21 cellular contexts compared by ENCODE assay signal in genomic region chr1:198559362-198559761, GRCh38. TPM values are rescaled to one million over a fixed set of nuclear protein-coding genes. Genes with fewer than 3 reads are reported as not detected.
DNase-seq lines count a peak whose midpoint lies in the region; ATAC-seq and TF ChIP-seq lines count a peak whose summit lies in the region.
"Had no signal": no experiment of that assay in that cellular context is flagged by ENCODE, and none has a peak within 500 bp of the region (broad histone marks: within the 10 kb centered on the region; RNA-seq: fewer than 3 reads in every experiment).

No MANE protein-coding gene starts in this region.

- no peaks in the 10 kb centered on the region for H3K9me3 ChIP-seq in CD8-positive, alpha-beta memory T cell (ENCODE audit: low read length)
- no peaks in the 10 kb centered on the region for H3K9me3 ChIP-seq in adrenal gland (replicated peaks in 1 of 3)
- H3K9me3 ChIP-seq: MG63, SJSA1 had no signal

- TF ChIP-seq CTCF in adrenal gland (IDR thresholded peaks at IDR 0.05): no peak

- POLR2A ChIA-PET in CD8-positive, alpha-beta memory T cell (lab: Charles Lee): interaction anchor here (0.5 kb wide), 1 partner anchor 12 kb away, joined by 3 read pairs; no protein-coding TSS in a partner anchor

- no peaks in the 10 kb centered on the region for H3K36me3 Mint-ChIP-seq in activated T-cell treated with anti-CD3 and anti-CD28 coated beads, Interleukin-2, amount 50 U/mL, for 24 hours (ENCODE audit: low read depth)
- no peaks in the 10 kb centered on the region for H3K36me3 Mint-ChIP-seq in activated T-cell treated with anti-CD3 and anti-CD28 coated beads, Interleukin-2, amount 50 U/mL, for 72 hours (ENCODE audit: insufficient read depth in 2 of 2)
- H3K36me3 Mint-ChIP-seq in CD8-positive, alpha-beta memory T cell: no peaks in the 10 kb centered on the region
- H3K36me3 Mint-ChIP-seq in activated T-helper 17 cell treated with anti-CD3 and anti-CD28 coated beads, Interleukin-2, amount 50 U/mL, for 72 hours (ENCODE audit: low read depth): no peaks in the 10 kb centered on the region
- H3K36me3 Mint-ChIP-seq in natural killer cell treated with Interleukin-12 subunit alpha and Interleukin-12 subunit beta and Interleukin-15 and Interleukin-18, amount 100 ng/mL, for 72 hours: peaks cover 4% of the 10 kb centered on the region

- no peaks in the 10 kb centered on the region for H3K27me3 Mint-ChIP-seq in activated T-cell treated with anti-CD3 and anti-CD28 coated beads, Interleukin-2, amount 50 U/mL, for 24 hours
- H3K27me3 Mint-ChIP-seq in activated T-cell treated with anti-CD3 and anti-CD28 coated beads, Interleukin-2, amount 50 U/mL, for 72 hours (ENCODE audit: low read depth): no peaks in the 10 kb centered on the region
- no peaks in the 10 kb centered on the region for H3K27me3 Mint-ChIP-seq in CD8-positive, alpha-beta memory T cell
- H3K27me3 Mint-ChIP-seq in activated T-helper 17 cell treated with anti-CD3 and anti-CD28 coated beads, Interleukin-2, amount 50 U/mL, for 72 hours: no peaks in the 10 kb centered on the region
- H3K27me3 Mint-ChIP-seq in natural killer cell treated with Interleukin-12 subunit alpha and Interleukin-12 subunit beta and Interleukin-15 and Interleukin-18, amount 100 ng/mL, for 72 hours: no peaks in the 10 kb centered on the region

- CTCF ChIA-PET in CD8-positive, alpha-beta memory T cell (lab: Charles Lee): interaction anchor here (1.5 to 1.7 kb wide), 3 partner anchors 32 to 40 kb away, joined by 3 to 5 read pairs (median 3); no protein-coding TSS in a partner anchor

- peaks cover 77% of the 10 kb centered on the region for H3K4me1 ChIP-seq in CD8-positive, alpha-beta memory T cell (ENCODE audit: insufficient read depth, low read length)
- no peaks in the 10 kb centered on the region for H3K4me1 ChIP-seq in adrenal gland (replicated peaks in 1 of 2)
- H3K4me1 ChIP-seq: SJSA1 had no signal

- TF ChIP-seq POLR2A in adrenal gland (IDR thresholded peaks at IDR 0.05): no peak

- no peaks in the 10 kb centered on the region for H3K27me3 ChIP-seq in CD8-positive, alpha-beta memory T cell (ENCODE audit: insufficient read depth, low read length, poor library complexity, severe bottlenecking)
- H3K27me3 ChIP-seq in adrenal gland: no peaks in the 10 kb centered on the region
- H3K27me3 ChIP-seq: MG63, SJSA1 had no signal

- peak overlapping the region; percentile 1 for H3K4me3 Mint-ChIP-seq in activated T-cell treated with anti-CD3 and anti-CD28 coated beads, Interleukin-2, amount 50 U/mL, for 24 hours
- H3K4me3 Mint-ChIP-seq in activated T-cell treated with anti-CD3 and anti-CD28 coated beads, Interleukin-2, amount 50 U/mL, for 72 hours: no peak overlapping the region
- peak overlapping the region in 2 of 7 donors; percentile 8 to 36 for H3K4me3 Mint-ChIP-seq in CD8-positive, alpha-beta memory T cell
- peak overlapping the region; percentile 69 for H3K4me3 Mint-ChIP-seq in activated T-helper 17 cell treated with anti-CD3 and anti-CD28 coated beads, Interleukin-2, amount 50 U/mL, for 72 hours
- H3K4me3 Mint-ChIP-seq in natural killer cell treated with Interleukin-12 subunit alpha and Interleukin-12 subunit beta and Interleukin-15 and Interleukin-18, amount 100 ng/mL, for 72 hours: peak overlapping the region; percentile 52
- H3K4me3 Mint-ChIP-seq: H9, HFFc6 had no signal

- DNase-seq in activated T-cell treated with anti-CD3 and anti-CD28 coated beads, Interleukin-2, amount 50 U/mL, for 24 hours: no peak
- DNase-seq in activated T-cell treated with anti-CD3 and anti-CD28 coated beads, Interleukin-2, amount 50 U/mL, for 72 hours: no peak
- no peak for DNase-seq in CD8-positive, alpha-beta memory T cell
- DNase-seq in natural killer cell treated with Interleukin-12 subunit alpha and Interleukin-12 subunit beta and Interleukin-15 and Interleukin-18, amount 100 ng/mL, for 72 hours (ENCODE audit: low spot score): no peak
- DNase-seq in adrenal gland (no peak), DMS79 treated with DMSO at 0.1 percent for 48 hours (lab: John Stamatoyannopoulos, UW) (no peak), substantia nigra (lab: John Stamatoyannopoulos, UW) (no peak)
- DNase-seq: AML-193, C1 segment of cervical spinal cord, DMS79, H9, HFFc6, Karpas-422, NCI-H1694 treated with DMSO at 0.1 percent for 48 hours, NCI-H526 treated with DMSO at 0.1 percent for 48 hours had no signal

- ATAC-seq in activated T-cell treated with anti-CD3 and anti-CD28 coated beads, Interleukin-2, amount 50 U/mL, for 72 hours (replicated peaks in 1 of 2): no peak
- ATAC-seq in activated T-helper 17 cell treated with anti-CD3 and anti-CD28 coated beads, Interleukin-2, amount 50 U/mL, for 72 hours (replicated peaks): no peak
- ATAC-seq in natural killer cell treated with Interleukin-12 subunit alpha and Interleukin-12 subunit beta and Interleukin-15 and Interleukin-18, amount 100 ng/mL, for 72 hours: no peak
- ATAC-seq: GM12878, Right ventricle myocardium inferior had no signal

- H3K4me1 Mint-ChIP-seq in activated T-cell treated with anti-CD3 and anti-CD28 coated beads, Interleukin-2, amount 50 U/mL, for 24 hours (ENCODE audit: low read depth): peaks cover 75% of the 10 kb centered on the region
- peaks cover 66% of the 10 kb centered on the region for H3K4me1 Mint-ChIP-seq in activated T-cell treated with anti-CD3 and anti-CD28 coated beads, Interleukin-2, amount 50 U/mL, for 72 hours (ENCODE audit: low read depth)
- H3K4me1 Mint-ChIP-seq in CD8-positive, alpha-beta memory T cell: peaks cover 75 to 89% (median 83%) of the 10 kb centered on the region in 3 donors
- H3K4me1 Mint-ChIP-seq in activated T-helper 17 cell treated with anti-CD3 and anti-CD28 coated beads, Interleukin-2, amount 50 U/mL, for 72 hours: peaks cover 42% of the 10 kb centered on the region
- H3K4me1 Mint-ChIP-seq in natural killer cell treated with Interleukin-12 subunit alpha and Interleukin-12 subunit beta and Interleukin-15 and Interleukin-18, amount 100 ng/mL, for 72 hours (ENCODE audit: low read depth in 2 of 2): peaks cover 48 to 64% of the 10 kb centered on the region in 2 donors

- H3K27ac ChIP-seq in CD8-positive, alpha-beta memory T cell (ENCODE audit: low read depth, low read length): no peak overlapping the region
- H3K27ac ChIP-seq in adrenal gland (no peak overlapping the region), substantia nigra (ENCODE audit: low read depth, low read length, poor library complexity, severe bottlenecking) (no peak overlapping the region)
- H3K27ac ChIP-seq: SJSA1 had no signal

- no peaks in the 10 kb centered on the region for H3K36me3 ChIP-seq in CD8-positive, alpha-beta memory T cell (ENCODE audit: insufficient read depth, low read length)
- no peaks in the 10 kb centered on the region for H3K36me3 ChIP-seq in adrenal gland (replicated peaks in 1 of 2)
- H3K36me3 ChIP-seq: MG63, SJSA1 had no signal

- no peak overlapping the region for H3K4me3 ChIP-seq in CD8-positive, alpha-beta memory T cell (ENCODE audit: low read length)
- no peak overlapping the region for H3K4me3 ChIP-seq in adrenal gland
- H3K4me3 ChIP-seq: GM12878, MG63, SJSA1 had no signal

- H3K27ac Mint-ChIP-seq in activated T-cell treated with anti-CD3 and anti-CD28 coated beads, Interleukin-2, amount 50 U/mL, for 24 hours: peak overlapping the region; percentile 75
- H3K27ac Mint-ChIP-seq in activated T-cell treated with anti-CD3 and anti-CD28 coated beads, Interleukin-2, amount 50 U/mL, for 72 hours: no peak overlapping the region
- H3K27ac Mint-ChIP-seq in CD8-positive, alpha-beta memory T cell: peak overlapping the region; percentile 8 to 85 (median 62)
- H3K27ac Mint-ChIP-seq in activated T-helper 17 cell treated with anti-CD3 and anti-CD28 coated beads, Interleukin-2, amount 50 U/mL, for 72 hours: no peak overlapping the region
- H3K27ac Mint-ChIP-seq in natural killer cell treated with Interleukin-12 subunit alpha and Interleukin-12 subunit beta and Interleukin-15 and Interleukin-18, amount 100 ng/mL, for 72 hours: peak overlapping the region; percentile 82 to 88
- H3K27ac Mint-ChIP-seq: H9, HFFc6 had no signal

- H3K9me3 Mint-ChIP-seq in activated T-cell treated with anti-CD3 and anti-CD28 coated beads, Interleukin-2, amount 50 U/mL, for 24 hours: no peaks in the 10 kb centered on the region
- no peaks in the 10 kb centered on the region for H3K9me3 Mint-ChIP-seq in activated T-cell treated with anti-CD3 and anti-CD28 coated beads, Interleukin-2, amount 50 U/mL, for 72 hours
- H3K9me3 Mint-ChIP-seq in CD8-positive, alpha-beta memory T cell: no peaks in the 10 kb centered on the region
- no peaks in the 10 kb centered on the region for H3K9me3 Mint-ChIP-seq in activated T-helper 17 cell treated with anti-CD3 and anti-CD28 coated beads, Interleukin-2, amount 50 U/mL, for 72 hours
- peaks cover 3% of the 10 kb centered on the region for H3K9me3 Mint-ChIP-seq in natural killer cell treated with Interleukin-12 subunit alpha and Interleukin-12 subunit beta and Interleukin-15 and Interleukin-18, amount 100 ng/mL, for 72 hours
- H3K9me3 Mint-ChIP-seq: H9, HFFc6 had no signal

- intact Hi-C loops in adrenal gland (cut with DNase I): no loop called here

RNA-seq across cellular contexts. Expression of gene ATP6V1G3, which starts 18.9 kb away (rescaled TPM):
- total RNA-seq in activated T-cell treated with anti-CD3 and anti-CD28 coated beads, Interleukin-2, amount 50 U/mL, for 72 hours: not detected
- total RNA-seq in CD8-positive, alpha-beta memory T cell: not detected
- not detected for polyA plus RNA-seq in CD8-positive, alpha-beta memory T cell
- total RNA-seq in activated T-helper 17 cell treated with anti-CD3 and anti-CD28 coated beads, Interleukin-2, amount 50 U/mL, for 72 hours: not detected
- total RNA-seq in natural killer cell treated with Interleukin-12 subunit alpha and Interleukin-12 subunit beta and Interleukin-15 and Interleukin-18, amount 100 ng/mL, for 72 hours: not detected
- not detected for total RNA-seq in adrenal gland
- polyA plus RNA-seq in adrenal gland: not detected
- total RNA-seq: GM12878, H9, Right ventricle myocardium inferior, SJSA1 had no signal
- polyA plus RNA-seq: AG04450 had no signal

Comparison
In these comparisons a context has a peak if more than half of its experiments do, and no peak if none do; other contexts are left out.
1. H3K27ac Mint-ChIP-seq: peak in activated T-cell treated with anti-CD3 and anti-CD28 coated beads, Interleukin-2, amount 50 U/mL, for 24 hours (single experiment), CD8-positive, alpha-beta memory T cell (8 of 8) and natural killer cell treated with Interleukin-12 subunit alpha and Interleukin-12 subunit beta and Interleukin-15 and Interleukin-18, amount 100 ng/mL, for 72 hours (2 of 2); none in activated T-cell treated with anti-CD3 and anti-CD28 coated beads, Interleukin-2, amount 50 U/mL, for 72 hours (single experiment) and activated T-helper 17 cell treated with anti-CD3 and anti-CD28 coated beads, Interleukin-2, amount 50 U/mL, for 72 hours (single experiment).
2. H3K4me3 Mint-ChIP-seq: peak in activated T-cell treated with anti-CD3 and anti-CD28 coated beads, Interleukin-2, amount 50 U/mL, for 24 hours (single experiment), activated T-helper 17 cell treated with anti-CD3 and anti-CD28 coated beads, Interleukin-2, amount 50 U/mL, for 72 hours (single experiment) and natural killer cell treated with Interleukin-12 subunit alpha and Interleukin-12 subunit beta and Interleukin-15 and Interleukin-18, amount 100 ng/mL, for 72 hours (single experiment); none in activated T-cell treated with anti-CD3 and anti-CD28 coated beads, Interleukin-2, amount 50 U/mL, for 72 hours (0 of 2).